Comparison of ENCODE assay signal across 37 cellular contexts in the genomic region with DNA sequence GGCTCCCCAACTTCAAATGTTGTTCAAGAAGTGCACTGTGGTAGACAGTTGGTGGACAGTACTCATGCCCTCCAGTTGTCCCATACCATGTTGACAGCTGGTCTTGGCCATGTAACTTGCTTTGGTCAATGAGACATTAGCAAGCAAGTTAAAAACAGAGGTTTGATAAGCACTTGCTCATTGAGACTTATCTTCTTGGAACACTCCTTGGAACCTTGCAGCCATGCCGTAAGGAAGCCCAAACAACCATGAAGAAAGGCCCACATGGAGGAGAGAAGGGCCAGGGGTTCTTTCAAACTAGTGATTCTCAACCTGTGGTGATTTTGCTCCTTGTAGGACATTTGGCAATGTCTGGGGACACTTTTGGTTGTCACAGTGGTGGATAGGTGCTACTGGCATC.
"Had no signal": no experiment of that assay in that cellular context is flagged by ENCODE, and none has a peak within 500 bp of the region (broad histone marks: within the 10 kb centered on the region; RNA-seq: fewer than 3 reads in every experiment).

No MANE protein-coding gene starts in this region.

- H3K27me3 Mint-ChIP-seq: activated B cell treated with CpG ODN at 0.5 μM for 24 hours; activated CD4-positive, alpha-beta memory T cell treated with anti-CD3 and anti-CD28 coated beads for 36 hours; activated CD8-positive, alpha-beta T cell treated with anti-CD3 and anti-CD28 coated beads for 36 hours; activated naive CD8-positive, alpha-beta T cell treated with anti-CD3 and anti-CD28 coated beads for 36 hours; central memory CD8-positive, alpha-beta T cell had no signal

- H3K9me3 Mint-ChIP-seq: activated B cell treated with CpG ODN at 0.5 μM for 24 hours; activated CD4-positive, alpha-beta memory T cell treated with anti-CD3 and anti-CD28 coated beads for 36 hours; activated CD4-positive, alpha-beta T cell treated with anti-CD3 and anti-CD28 coated beads, Interleukin-2, amount 10 ng/mL, durations not matched to agents 24 days and 14 days; activated CD8-positive, alpha-beta T cell treated with anti-CD3 and anti-CD28 coated beads for 36 hours; activated naive CD4-positive, alpha-beta T cell treated with anti-CD3 and anti-CD28 coated beads for 36 hours; activated naive CD4-positive, alpha-beta T cell treated with anti-CD3 and anti-CD28 coated beads, Interleukin-2, amount 50 U/mL, for 72 hours; activated naive CD8-positive, alpha-beta T cell treated with anti-CD3 and anti-CD28 coated beads for 36 hours; activated T-cell treated with anti-CD3 and anti-CD28 coated beads, Interleukin-2, amount 50 U/mL, for 4 hours; activated T-cell treated with anti-CD3 and anti-CD28 coated beads, Interleukin-2, amount 50 U/mL, for 72 hours; activated T-helper 1 cell treated with anti-CD3 and anti-CD28 coated beads, Interleukin-12 subunit alpha, Interleukin-12 subunit beta, Interleukin-2, Interleukin-4 antibody, amounts not matched to agents 30 ng/mL and 10 ng/mL and 1 ng/mL, durations not matched to agents 14 hours and 24 hours and 36 hours; activated T-helper 17 cell treated with anti-CD3 and anti-CD28 coated beads, Interleukin-2, amount 50 U/mL, for 72 hours; central memory CD8-positive, alpha-beta T cell; T-helper 2 cell treated with Interferon-gamma antibody and Interleukin-4, amounts not matched to agents 5 μg/mL and 100 μg/mL, for 36 hours had no signal

- H3K27ac Mint-ChIP-seq: activated B cell treated with CpG ODN at 0.5 μM for 24 hours; activated CD4-positive, alpha-beta memory T cell treated with anti-CD3 and anti-CD28 coated beads for 36 hours; activated CD4-positive, alpha-beta T cell treated with anti-CD3 and anti-CD28 coated beads, Interleukin-2, amount 10 ng/mL, durations not matched to agents 24 days and 14 days; activated CD8-positive, alpha-beta T cell treated with anti-CD3 and anti-CD28 coated beads for 36 hours; activated naive CD4-positive, alpha-beta T cell treated with anti-CD3 and anti-CD28 coated beads for 36 hours; activated naive CD4-positive, alpha-beta T cell treated with anti-CD3 and anti-CD28 coated beads, Interleukin-2, amount 50 U/mL, for 72 hours; activated naive CD8-positive, alpha-beta T cell treated with anti-CD3 and anti-CD28 coated beads for 36 hours; activated T-cell treated with anti-CD3 and anti-CD28 coated beads, Interleukin-2, amount 50 U/mL, for 72 hours; activated T-helper 1 cell treated with anti-CD3 and anti-CD28 coated beads, Interleukin-12 subunit alpha, Interleukin-12 subunit beta, Interleukin-2, Interleukin-4 antibody, amounts not matched to agents 30 ng/mL and 10 ng/mL and 1 ng/mL, durations not matched to agents 14 hours and 24 hours and 36 hours; activated T-helper 17 cell treated with anti-CD3 and anti-CD28 coated beads, Interleukin-2, amount 50 U/mL, for 72 hours; brain; T-helper 2 cell treated with Interferon-gamma antibody and Interleukin-4, amounts not matched to agents 5 μg/mL and 100 μg/mL, for 36 hours had no signal

- H3K4me3 ChIP-seq: adrenal gland, cardiac muscle cell, colonic mucosa had no signal

- FAIRE-seq: bronchial epithelial cell, TTC549 had no signal

- H3K4me3 Mint-ChIP-seq: activated B cell treated with CpG ODN at 0.5 μM for 24 hours; activated CD4-positive, alpha-beta memory T cell treated with anti-CD3 and anti-CD28 coated beads for 36 hours; activated CD4-positive, alpha-beta T cell treated with anti-CD3 and anti-CD28 coated beads, Interleukin-2, amount 10 ng/mL, durations not matched to agents 24 days and 14 days; activated CD8-positive, alpha-beta T cell treated with anti-CD3 and anti-CD28 coated beads for 36 hours; activated naive CD4-positive, alpha-beta T cell treated with anti-CD3 and anti-CD28 coated beads for 36 hours; activated naive CD8-positive, alpha-beta T cell treated with anti-CD3 and anti-CD28 coated beads for 36 hours; activated T-cell treated with anti-CD3 and anti-CD28 coated beads, Interleukin-2, amount 50 U/mL, for 4 hours; activated T-cell treated with anti-CD3 and anti-CD28 coated beads, Interleukin-2, amount 50 U/mL, for 72 hours; activated T-helper 1 cell treated with anti-CD3 and anti-CD28 coated beads, Interleukin-12 subunit alpha, Interleukin-12 subunit beta, Interleukin-2, Interleukin-4 antibody, amounts not matched to agents 30 ng/mL and 10 ng/mL and 1 ng/mL, durations not matched to agents 14 hours and 24 hours and 36 hours; activated T-helper 17 cell treated with anti-CD3 and anti-CD28 coated beads, Interleukin-2, amount 50 U/mL, for 72 hours; central memory CD8-positive, alpha-beta T cell; T-helper 2 cell treated with Interferon-gamma antibody and Interleukin-4, amounts not matched to agents 5 μg/mL and 100 μg/mL, for 36 hours had no signal

- H3K9me3 ChIP-seq: adrenal gland, colonic mucosa had no signal

- H3K4me1 ChIP-seq: adrenal gland, colonic mucosa had no signal

- H3K27me3 ChIP-seq: colonic mucosa had no signal

- DNase-seq: activated B cell treated with CpG ODN at 0.5 μM for 24 hours; activated CD4-positive, alpha-beta memory T cell treated with anti-CD3 and anti-CD28 coated beads for 36 hours; activated CD4-positive, alpha-beta T cell treated with anti-CD3 and anti-CD28 coated beads for 4 hours; activated CD4-positive, alpha-beta T cell treated with anti-CD3 and anti-CD28 coated beads, Interleukin-2, amount 10 ng/mL, durations not matched to agents 24 days and 14 days; activated CD4-positive, alpha-beta T cell treated with anti-CD3 and anti-CD28 coated beads, Interleukin-2, amount 50 U/mL, for 1 hour; activated CD4-positive, alpha-beta T cell treated with anti-CD3 and anti-CD28 coated beads, Interleukin-2, amount 50 U/mL, for 4 hours; activated CD4-positive, CD25-positive, alpha-beta regulatory T cell treated with anti-CD3 and anti-CD28 coated beads, Interleukin-2, amount 50 U/mL, for 72 hours; activated CD8-positive, alpha-beta memory T cell treated with anti-CD3 and anti-CD28 coated beads, Interleukin-2, amount 50 U/mL, for 4 hours; activated CD8-positive, alpha-beta T cell treated with anti-CD3 and anti-CD28 coated beads for 36 hours; activated effector memory CD4-positive, alpha-beta T cell treated with anti-CD3 and anti-CD28 coated beads, Interleukin-2, amount 50 U/mL, for 16 hours; activated gamma-delta T cell treated with Interleukin-2 at 50 U/mL for 16 hours; activated naive CD4-positive, alpha-beta T cell; activated naive CD4-positive, alpha-beta T cell treated with anti-CD3 and anti-CD28 coated beads for 36 hours; activated naive CD4-positive, alpha-beta T cell treated with anti-CD3 and anti-CD28 coated beads, Interleukin-2, amount 50 U/mL, for 16 hours; activated naive CD8-positive, alpha-beta T cell treated with anti-CD3 and anti-CD28 coated beads for 36 hours; activated T-cell treated with anti-CD3 and anti-CD28 coated beads for 4 hours; activated T-cell treated with anti-CD3 and anti-CD28 coated beads, Interleukin-2, amount 50 U/mL, for 1 hour; activated T-cell treated with anti-CD3 and anti-CD28 coated beads, Interleukin-2, amount 50 U/mL, for 4 hours; activated T-cell treated with anti-CD3 and anti-CD28 coated beads, Interleukin-2, amount 50 U/mL, for 72 hours; adrenal gland; amniotic stem cell; aorta; caudate nucleus; cerebellar nuclear complex; colonic mucosa; T-helper 2 cell; T-helper 9 cell had no signal

- H3K27ac ChIP-seq: adrenal gland, cardiac muscle cell, colonic mucosa, VCaP had no signal

- ATAC-seq: activated CD8-positive, alpha-beta T cell treated with anti-CD3 and anti-CD28 coated beads for 36 hours; activated naive CD4-positive, alpha-beta T cell treated with anti-CD3 and anti-CD28 coated beads, Interleukin-2, amount 50 U/mL, for 72 hours; activated T-cell treated with anti-CD3 and anti-CD28 coated beads, Interleukin-2, amount 50 U/mL, for 4 hours; activated T-cell treated with anti-CD3 and anti-CD28 coated beads, Interleukin-2, amount 50 U/mL, for 72 hours; activated T-helper 17 cell treated with anti-CD3 and anti-CD28 coated beads, Interleukin-2, amount 50 U/mL, for 72 hours had no signal

- H3K36me3 Mint-ChIP-seq: brain had no signal

- H3K36me3 ChIP-seq: adrenal gland, cardiac muscle cell, colonic mucosa had no signal
